9 cellular contexts compared by ENCODE assay signal in the genomic region with DNA sequence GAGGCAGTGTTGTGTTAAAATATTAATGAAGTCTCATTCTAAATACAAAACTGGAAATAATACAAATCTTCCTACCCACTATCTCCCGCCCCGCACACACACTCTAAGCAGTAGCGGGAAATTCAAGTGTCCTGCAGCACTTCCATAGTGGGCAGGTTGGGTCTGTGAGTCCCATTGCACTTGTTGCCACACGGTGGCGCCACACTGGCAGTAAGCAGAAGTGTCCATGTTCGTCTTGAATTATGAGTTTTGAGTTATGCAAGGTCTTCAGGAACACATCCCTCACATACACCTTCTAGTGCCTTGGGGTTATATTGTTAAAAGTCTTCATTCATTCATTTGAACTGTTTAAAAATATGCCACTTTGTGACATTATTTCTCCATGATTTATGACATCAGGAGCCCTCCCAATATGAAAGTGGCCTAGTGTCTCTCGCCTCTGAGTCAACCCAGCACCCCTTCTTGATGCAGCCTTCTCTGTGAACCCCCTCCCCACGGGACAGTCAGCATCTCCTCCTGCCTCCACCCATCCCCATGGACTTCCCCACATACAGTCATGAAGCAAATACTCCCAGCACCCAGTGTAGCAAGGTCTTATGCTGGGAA. TPM values are rescaled to one million over a fixed set of nuclear protein-coding genes. Genes with fewer than 3 reads are reported as not detected.
DNase-seq lines count a peak whose midpoint lies in the region; ATAC-seq, FAIRE-seq and TF ChIP-seq lines count a peak whose summit lies in the region.
"Had no signal": no experiment of that assay in that cellular context is flagged by ENCODE, and none has a peak within 500 bp of the region (broad histone marks: within the 10 kb centered on the region; RNA-seq: fewer than 3 reads in every experiment).

No MANE protein-coding gene starts in this region.

- H3K4me3 ChIP-seq in SU-DHL-6 (ENCODE audit: insufficient read depth, low read length, poor library complexity, severe bottlenecking) (no peak overlapping the region), adrenal gland (no peak overlapping the region)
- H3K4me3 ChIP-seq: SK-N-MC had no signal

- H3F3A ChIP-seq in SU-DHL-6 (ENCODE audit: insufficient read depth): no peaks in the 10 kb centered on the region

- H3K36me3 ChIP-seq in SU-DHL-6 (ENCODE audit: low read length) (no peaks in the 10 kb centered on the region), adrenal gland (replicated peaks in 1 of 2) (no peaks in the 10 kb centered on the region)

- H3K9ac ChIP-seq in SU-DHL-6 (ENCODE audit: low read length): no peak overlapping the region

- H3K79me2 ChIP-seq in SU-DHL-6 (ENCODE audit: insufficient read depth, low read length): no peaks in the 10 kb centered on the region

- FAIRE-seq in D721Med (lab: Jason Lieb, UNC): no peak

- TF ChIP-seq CTCF in D721Med (IDR thresholded peaks at IDR 0.05; ENCODE audit: insufficient read depth, missing control alignments) (peak; percentile 76), SU-DHL-6 (IDR thresholded peaks at IDR 0.05; ENCODE audit: insufficient read depth, low read length, poor library complexity, severe bottlenecking) (peak; percentile 93), adrenal gland (IDR thresholded peaks at IDR 0.05) (peak; percentile 47 to 78 (median 66))

- H3K27me3 ChIP-seq in SU-DHL-6 (ENCODE audit: low read length): no peaks in the 10 kb centered on the region
- H3K27me3 ChIP-seq in adrenal gland: peaks cover 19% of the 10 kb centered on the region

- TF ChIP-seq POLR2A in adrenal gland (IDR thresholded peaks at IDR 0.05): no peak

- ATAC-seq in HG03025 (IDR thresholded peaks at IDR 0.05; ENCODE audit: low FRiP score, unreplicated experiment): peak; percentile 41
- ATAC-seq in HG03442 (IDR thresholded peaks at IDR 0.05; ENCODE audit: unreplicated experiment): no peak

- no peak overlapping the region for H3K4me2 ChIP-seq in SU-DHL-6 (ENCODE audit: low read depth, low read length, poor library complexity, severe bottlenecking)

- H3K9me2 ChIP-seq in SU-DHL-6 (replicated peaks; ENCODE audit: insufficient read depth, low read length): no peaks in the 10 kb centered on the region

- no peaks in the 10 kb centered on the region for H4K20me1 ChIP-seq in SU-DHL-6 (ENCODE audit: low read depth, low read length)

- no peaks in the 10 kb centered on the region for H3K4me1 ChIP-seq in adrenal gland (replicated peaks in 1 of 2)

- DNase-seq in D721Med (ENCODE audit: insufficient read length, low spot score) (peak; percentile 37), adrenal gland (peak; percentile 26 to 78 (median 62)), iPS-NIHi11 (ENCODE audit: low spot score) (peak; percentile 74), C1 segment of cervical spinal cord (lab: John Stamatoyannopoulos, UW) (no peak)
- peak; percentile 46 to 51 for DNase-seq in stimulated activated CD4-positive, alpha-beta T cell treated with anti-CD3 and anti-CD28 coated beads, Interleukin-2, amount 100 ng/mL, for 48 hours

- intact Hi-C loops in adrenal gland (cut with DNase I): no loop called here

- no peak overlapping the region for H3K27ac ChIP-seq in SU-DHL-6 (ENCODE audit: low read depth, low read length)
- H3K27ac ChIP-seq in adrenal gland: no peak overlapping the region
- H3K27ac ChIP-seq: SK-N-MC had no signal

- H3K9me3 ChIP-seq in SU-DHL-6 (ENCODE audit: insufficient read depth, low read length): no peaks in the 10 kb centered on the region
- no peaks in the 10 kb centered on the region for H3K9me3 ChIP-seq in adrenal gland (replicated peaks in 1 of 3)

- WGBS in adrenal gland, 4 donors: 29 to 35% (median 32%) methylated on average over 8 of the region's 8 CpGs

- no peak overlapping the region for H2AFZ ChIP-seq in SU-DHL-6 (ENCODE audit: low read depth, low read length, severe bottlenecking)

RNA-seq across cellular contexts. Expression of a gene that starts 17.6 kb away (rescaled TPM):
- total RNA-seq in adrenal gland: 10 to 100 TPM in 6 of 8 donors, 1 to 10 TPM in 2; 4.3 to 20.5 (median 18.3) TPM
- 10 to 100 TPM; 26.1 to 31.6 (median 31.0) TPM for polyA plus RNA-seq in adrenal gland

RNA-seq across cellular contexts. Expression of a gene that starts 41.0 kb away (rescaled TPM):
- under 1 TPM in 1 of 8 donors, not detected in 7; 0.07 TPM for total RNA-seq in adrenal gland
- not detected for polyA plus RNA-seq in adrenal gland

Comparison
In these comparisons a context has a peak if more than half of its experiments do, and no peak if none do; other contexts are left out.
1. DNase-seq: peak in D721Med (single experiment), adrenal gland (7 of 7), iPS-NIHi11 (single experiment) and stimulated activated CD4-positive, alpha-beta T cell treated with anti-CD3 and anti-CD28 coated beads, Interleukin-2, amount 100 ng/mL, for 48 hours (2 of 2); none in C1 segment of cervical spinal cord (0 of 14).
2. Peak in every context shown above with its lines, with median percentiles within 50 percentile points of each other: CTCF ChIP-seq.